Comparison of ENCODE assay signal across 1 cellular context in the genomic region with DNA sequence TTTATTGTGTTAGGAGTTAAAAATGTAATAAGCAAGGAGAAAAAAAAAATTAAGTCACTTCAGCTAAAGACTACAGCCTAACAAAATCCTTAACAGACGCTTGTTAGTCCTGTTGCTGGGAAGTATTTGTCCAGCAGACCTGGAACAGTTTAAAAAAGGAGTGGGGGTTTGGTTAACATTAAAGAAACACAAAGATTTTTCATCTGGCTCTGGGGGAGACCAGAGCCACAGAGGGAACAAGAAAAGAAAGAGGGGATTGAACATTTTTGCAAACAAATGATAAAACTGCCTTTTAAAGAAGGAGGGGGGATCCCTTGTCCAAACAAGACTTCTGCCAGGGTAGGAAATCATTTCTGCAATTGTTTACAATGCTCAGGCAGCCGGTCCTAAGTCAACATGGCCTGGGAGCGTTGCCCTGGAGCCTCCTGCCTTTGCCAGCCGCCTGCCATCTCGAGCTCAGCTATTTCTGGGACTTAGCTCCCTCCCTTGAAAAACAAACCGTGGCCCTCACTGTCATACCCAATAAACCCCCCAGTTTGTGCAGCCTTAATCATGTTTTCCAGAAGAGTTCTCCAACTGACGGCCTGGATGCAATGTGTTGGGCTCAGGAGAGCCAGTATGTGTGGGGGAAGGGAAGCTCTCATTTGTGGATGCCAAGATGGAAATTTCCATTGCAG.
TF ChIP-seq lines count a peak whose summit lies in the region.

No MANE protein-coding gene starts in this region.

TF ChIP-seq in HepG2, 621 proteins besides CTCF, POLR2A, EP300 and RAD21 (continued from another document and continues in another):
- TF ChIP-seq, protein P1, sequence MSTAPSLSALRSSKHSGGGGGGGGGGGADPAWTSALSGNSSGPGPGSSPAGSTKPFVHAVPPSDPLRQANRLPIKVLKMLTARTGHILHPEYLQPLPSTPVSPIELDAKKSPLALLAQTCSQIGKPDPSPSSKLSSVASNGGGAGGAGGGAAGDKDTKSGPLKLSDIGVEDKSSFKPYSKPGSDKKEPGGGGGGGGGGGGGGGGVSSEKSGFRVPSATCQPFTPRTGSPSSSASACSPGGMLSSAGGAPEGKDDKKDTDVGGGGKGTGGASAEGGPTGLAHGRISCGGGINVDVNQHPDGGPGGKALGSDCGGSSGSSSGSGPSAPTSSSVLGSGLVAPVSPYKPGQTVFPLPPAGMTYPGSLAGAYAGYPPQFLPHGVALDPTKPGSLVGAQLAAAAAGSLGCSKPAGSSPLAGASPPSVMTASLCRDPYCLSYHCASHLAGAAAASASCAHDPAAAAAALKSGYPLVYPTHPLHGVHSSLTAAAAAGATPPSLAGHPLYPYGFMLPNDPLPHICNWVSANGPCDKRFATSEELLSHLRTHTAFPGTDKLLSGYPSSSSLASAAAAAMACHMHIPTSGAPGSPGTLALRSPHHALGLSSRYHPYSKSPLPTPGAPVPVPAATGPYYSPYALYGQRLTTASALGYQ (CRISPR knock-in tag; IDR thresholded peaks at IDR 0.05), result peak; percentile 90
- TF ChIP-seq ZNF557 (CRISPR knock-in tag; IDR thresholded peaks at IDR 0.05) (0 out of 2 replicates have a peak, but pooled peaks have one; percentile 21), SP5 (CRISPR knock-in tag; IDR thresholded peaks at IDR 0.05; ENCODE audit: borderline replicate concordance, low read depth) (peak; percentile 84), ZNF556 (CRISPR knock-in tag; IDR thresholded peaks at IDR 0.05; ENCODE audit: borderline replicate concordance) (peak; percentile 23; the same call in 1 of the 2 replicates), HCFC1 (IDR thresholded peaks at IDR 0.05; ENCODE audit: low read depth, low read length) (no peak), HDAC6 (IDR thresholded peaks at IDR 0.05; ENCODE audit: low read depth, low read length) (no peak), NONO (IDR thresholded peaks at IDR 0.05) (no peak), NONO (CRISPR knock-in tag; conservative IDR thresholded peaks at IDR 0.05) (peak; percentile 81), TCF12 (IDR thresholded peaks at IDR 0.05) (no peak), TCF12 (CRISPR knock-in tag; IDR thresholded peaks at IDR 0.05) (0 out of 2 replicates have a peak, but pooled peaks have one; percentile 76), KAT7 (CRISPR knock-in tag; IDR thresholded peaks at IDR 0.05; ENCODE audit: borderline replicate concordance) (peak; percentile 57; the same call in 1 of the 2 replicates), ONECUT2 (CRISPR knock-in tag; IDR thresholded peaks at IDR 0.05) (peak; percentile 15; the same call in 1 of the 2 replicates), SMAD1 (CRISPR knock-in tag; IDR thresholded peaks at IDR 0.05; ENCODE audit: borderline replicate concordance, low read depth) (no peak), STAG1 (CRISPR knock-in tag; IDR thresholded peaks at IDR 0.05) (peak; percentile 28), ZNF790 (CRISPR knock-in tag; IDR thresholded peaks at IDR 0.05; ENCODE audit: borderline replicate concordance) (no peak), ZBTB38 (CRISPR knock-in tag; IDR thresholded peaks at IDR 0.05) (peak; percentile 61; the same call in 1 of the 2 replicates), ZBTB7B (CRISPR knock-in tag; IDR thresholded peaks at IDR 0.05) (peak; percentile 98), ZNF331 (CRISPR knock-in tag; IDR thresholded peaks at IDR 0.05) (peak; percentile 66), ZMAT3 (CRISPR knock-in tag; conservative IDR thresholded peaks at IDR 0.05) (peak; percentile 94), PAF1 (CRISPR knock-in tag; IDR thresholded peaks at IDR 0.05) (no peak), ZNF501 (CRISPR knock-in tag; IDR thresholded peaks at IDR 0.05) (peak; percentile 39; the same call in 1 of the 2 replicates), KLF11 (CRISPR knock-in tag; IDR thresholded peaks at IDR 0.05) (no peak), SRF (IDR thresholded peaks at IDR 0.05; ENCODE audit: low read depth, low read length) (0 out of 2 replicates have a peak, but pooled peaks have one; percentile 13), ZNF605 (CRISPR knock-in tag; IDR thresholded peaks at IDR 0.05) (peak; percentile 51; the same call in 1 of the 2 replicates), ARHGAP35 (CRISPR knock-in tag; IDR thresholded peaks at IDR 0.05; ENCODE audit: borderline replicate concordance) (no peak)
- TF ChIP-seq, protein P2, sequence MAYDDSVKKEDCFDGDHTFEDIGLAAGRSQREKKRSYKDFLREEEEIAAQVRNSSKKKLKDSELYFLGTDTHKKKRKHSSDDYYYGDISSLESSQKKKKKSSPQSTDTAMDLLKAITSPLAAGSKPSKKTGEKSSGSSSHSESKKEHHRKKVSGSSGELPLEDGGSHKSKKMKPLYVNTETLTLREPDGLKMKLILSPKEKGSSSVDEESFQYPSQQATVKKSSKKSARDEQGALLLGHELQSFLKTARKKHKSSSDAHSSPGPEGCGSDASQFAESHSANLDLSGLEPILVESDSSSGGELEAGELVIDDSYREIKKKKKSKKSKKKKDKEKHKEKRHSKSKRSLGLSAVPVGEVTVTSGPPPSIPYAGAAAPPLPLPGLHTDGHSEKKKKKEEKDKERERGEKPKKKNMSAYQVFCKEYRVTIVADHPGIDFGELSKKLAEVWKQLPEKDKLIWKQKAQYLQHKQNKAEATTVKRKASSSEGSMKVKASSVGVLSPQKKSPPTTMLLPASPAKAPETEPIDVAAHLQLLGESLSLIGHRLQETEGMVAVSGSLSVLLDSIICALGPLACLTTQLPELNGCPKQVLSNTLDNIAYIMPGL (CRISPR knock-in tag; IDR thresholded peaks at IDR 0.05; ENCODE audit: borderline replicate concordance in 1 of 2, low read depth in 1 of 2), result no peak
- TF ChIP-seq, protein P3, sequence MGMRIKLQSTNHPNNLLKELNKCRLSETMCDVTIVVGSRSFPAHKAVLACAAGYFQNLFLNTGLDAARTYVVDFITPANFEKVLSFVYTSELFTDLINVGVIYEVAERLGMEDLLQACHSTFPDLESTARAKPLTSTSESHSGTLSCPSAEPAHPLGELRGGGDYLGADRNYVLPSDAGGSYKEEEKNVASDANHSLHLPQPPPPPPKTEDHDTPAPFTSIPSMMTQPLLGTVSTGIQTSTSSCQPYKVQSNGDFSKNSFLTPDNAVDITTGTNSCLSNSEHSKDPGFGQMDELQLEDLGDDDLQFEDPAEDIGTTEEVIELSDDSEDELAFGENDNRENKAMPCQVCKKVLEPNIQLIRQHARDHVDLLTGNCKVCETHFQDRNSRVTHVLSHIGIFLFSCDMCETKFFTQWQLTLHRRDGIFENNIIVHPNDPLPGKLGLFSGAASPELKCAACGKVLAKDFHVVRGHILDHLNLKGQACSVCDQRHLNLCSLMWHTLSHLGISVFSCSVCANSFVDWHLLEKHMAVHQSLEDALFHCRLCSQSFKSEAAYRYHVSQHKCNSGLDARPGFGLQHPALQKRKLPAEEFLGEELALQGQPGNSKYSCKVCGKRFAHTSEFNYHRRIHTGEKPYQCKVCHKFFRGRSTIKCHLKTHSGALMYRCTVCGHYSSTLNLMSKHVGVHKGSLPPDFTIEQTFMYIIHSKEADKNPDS (CRISPR knock-in tag; IDR thresholded peaks at IDR 0.05), result peak; percentile 53; the same call in 1 of the 2 replicates
- TF ChIP-seq, protein P4, sequence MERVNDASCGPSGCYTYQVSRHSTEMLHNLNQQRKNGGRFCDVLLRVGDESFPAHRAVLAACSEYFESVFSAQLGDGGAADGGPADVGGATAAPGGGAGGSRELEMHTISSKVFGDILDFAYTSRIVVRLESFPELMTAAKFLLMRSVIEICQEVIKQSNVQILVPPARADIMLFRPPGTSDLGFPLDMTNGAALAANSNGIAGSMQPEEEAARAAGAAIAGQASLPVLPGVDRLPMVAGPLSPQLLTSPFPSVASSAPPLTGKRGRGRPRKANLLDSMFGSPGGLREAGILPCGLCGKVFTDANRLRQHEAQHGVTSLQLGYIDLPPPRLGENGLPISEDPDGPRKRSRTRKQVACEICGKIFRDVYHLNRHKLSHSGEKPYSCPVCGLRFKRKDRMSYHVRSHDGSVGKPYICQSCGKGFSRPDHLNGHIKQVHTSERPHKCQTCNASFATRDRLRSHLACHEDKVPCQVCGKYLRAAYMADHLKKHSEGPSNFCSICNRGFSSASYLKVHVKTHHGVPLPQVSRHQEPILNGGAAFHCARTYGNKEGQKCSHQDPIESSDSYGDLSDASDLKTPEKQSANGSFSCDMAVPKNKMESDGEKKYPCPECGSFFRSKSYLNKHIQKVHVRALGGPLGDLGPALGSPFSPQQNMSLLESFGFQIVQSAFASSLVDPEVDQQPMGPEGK (CRISPR knock-in tag; IDR thresholded peaks at IDR 0.05), result peak; percentile 98
- TF ChIP-seq, protein P5, sequence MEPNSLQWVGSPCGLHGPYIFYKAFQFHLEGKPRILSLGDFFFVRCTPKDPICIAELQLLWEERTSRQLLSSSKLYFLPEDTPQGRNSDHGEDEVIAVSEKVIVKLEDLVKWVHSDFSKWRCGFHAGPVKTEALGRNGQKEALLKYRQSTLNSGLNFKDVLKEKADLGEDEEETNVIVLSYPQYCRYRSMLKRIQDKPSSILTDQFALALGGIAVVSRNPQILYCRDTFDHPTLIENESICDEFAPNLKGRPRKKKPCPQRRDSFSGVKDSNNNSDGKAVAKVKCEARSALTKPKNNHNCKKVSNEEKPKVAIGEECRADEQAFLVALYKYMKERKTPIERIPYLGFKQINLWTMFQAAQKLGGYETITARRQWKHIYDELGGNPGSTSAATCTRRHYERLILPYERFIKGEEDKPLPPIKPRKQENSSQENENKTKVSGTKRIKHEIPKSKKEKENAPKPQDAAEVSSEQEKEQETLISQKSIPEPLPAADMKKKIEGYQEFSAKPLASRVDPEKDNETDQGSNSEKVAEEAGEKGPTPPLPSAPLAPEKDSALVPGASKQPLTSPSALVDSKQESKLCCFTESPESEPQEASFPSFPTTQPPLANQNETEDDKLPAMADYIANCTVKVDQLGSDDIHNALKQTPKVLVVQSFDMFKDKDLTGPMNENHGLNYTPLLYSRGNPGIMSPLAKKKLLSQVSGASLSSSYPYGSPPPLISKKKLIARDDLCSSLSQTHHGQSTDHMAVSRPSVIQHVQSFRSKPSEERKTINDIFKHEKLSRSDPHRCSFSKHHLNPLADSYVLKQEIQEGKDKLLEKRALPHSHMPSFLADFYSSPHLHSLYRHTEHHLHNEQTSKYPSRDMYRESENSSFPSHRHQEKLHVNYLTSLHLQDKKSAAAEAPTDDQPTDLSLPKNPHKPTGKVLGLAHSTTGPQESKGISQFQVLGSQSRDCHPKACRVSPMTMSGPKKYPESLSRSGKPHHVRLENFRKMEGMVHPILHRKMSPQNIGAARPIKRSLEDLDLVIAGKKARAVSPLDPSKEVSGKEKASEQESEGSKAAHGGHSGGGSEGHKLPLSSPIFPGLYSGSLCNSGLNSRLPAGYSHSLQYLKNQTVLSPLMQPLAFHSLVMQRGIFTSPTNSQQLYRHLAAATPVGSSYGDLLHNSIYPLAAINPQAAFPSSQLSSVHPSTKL (CRISPR knock-in tag; IDR thresholded peaks at IDR 0.05), result peak; percentile 95
- TF ChIP-seq, protein P6, sequence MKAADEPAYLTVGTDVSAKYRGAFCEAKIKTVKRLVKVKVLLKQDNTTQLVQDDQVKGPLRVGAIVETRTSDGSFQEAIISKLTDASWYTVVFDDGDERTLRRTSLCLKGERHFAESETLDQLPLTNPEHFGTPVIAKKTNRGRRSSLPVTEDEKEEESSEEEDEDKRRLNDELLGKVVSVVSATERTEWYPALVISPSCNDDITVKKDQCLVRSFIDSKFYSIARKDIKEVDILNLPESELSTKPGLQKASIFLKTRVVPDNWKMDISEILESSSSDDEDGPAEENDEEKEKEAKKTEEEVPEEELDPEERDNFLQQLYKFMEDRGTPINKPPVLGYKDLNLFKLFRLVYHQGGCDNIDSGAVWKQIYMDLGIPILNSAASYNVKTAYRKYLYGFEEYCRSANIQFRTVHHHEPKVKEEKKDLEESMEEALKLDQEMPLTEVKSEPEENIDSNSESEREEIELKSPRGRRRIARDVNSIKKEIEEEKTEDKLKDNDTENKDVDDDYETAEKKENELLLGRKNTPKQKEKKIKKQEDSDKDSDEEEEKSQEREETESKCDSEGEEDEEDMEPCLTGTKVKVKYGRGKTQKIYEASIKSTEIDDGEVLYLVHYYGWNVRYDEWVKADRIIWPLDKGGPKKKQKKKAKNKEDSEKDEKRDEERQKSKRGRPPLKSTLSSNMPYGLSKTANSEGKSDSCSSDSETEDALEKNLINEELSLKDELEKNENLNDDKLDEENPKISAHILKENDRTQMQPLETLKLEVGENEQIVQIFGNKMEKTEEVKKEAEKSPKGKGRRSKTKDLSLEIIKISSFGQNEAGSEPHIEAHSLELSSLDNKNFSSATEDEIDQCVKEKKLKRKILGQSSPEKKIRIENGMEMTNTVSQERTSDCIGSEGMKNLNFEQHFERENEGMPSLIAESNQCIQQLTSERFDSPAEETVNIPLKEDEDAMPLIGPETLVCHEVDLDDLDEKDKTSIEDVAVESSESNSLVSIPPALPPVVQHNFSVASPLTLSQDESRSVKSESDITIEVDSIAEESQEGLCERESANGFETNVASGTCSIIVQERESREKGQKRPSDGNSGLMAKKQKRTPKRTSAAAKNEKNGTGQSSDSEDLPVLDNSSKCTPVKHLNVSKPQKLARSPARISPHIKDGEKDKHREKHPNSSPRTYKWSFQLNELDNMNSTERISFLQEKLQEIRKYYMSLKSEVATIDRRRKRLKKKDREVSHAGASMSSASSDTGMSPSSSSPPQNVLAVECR (CRISPR knock-in tag; IDR thresholded peaks at IDR 0.05; ENCODE audit: borderline replicate concordance), result peak; percentile 53; the same call in 1 of the 2 replicates
- TF ChIP-seq, protein P7, sequence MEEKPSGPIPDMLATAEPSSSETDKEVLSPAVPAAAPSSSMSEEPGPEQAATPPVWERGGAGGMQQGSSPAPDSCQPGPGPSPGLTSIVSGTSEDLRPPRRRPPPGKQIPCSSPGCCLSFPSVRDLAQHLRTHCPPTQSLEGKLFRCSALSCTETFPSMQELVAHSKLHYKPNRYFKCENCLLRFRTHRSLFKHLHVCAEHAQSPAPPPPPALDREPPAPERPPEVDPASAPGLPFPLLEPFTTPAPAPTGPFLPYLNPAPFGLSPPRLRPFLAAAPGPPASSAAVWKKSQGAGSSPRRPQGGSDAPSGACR (CRISPR knock-in tag; IDR thresholded peaks at IDR 0.05), result peak; percentile 43; the same call in 1 of the 2 replicates
- TF ChIP-seq, protein P8, sequence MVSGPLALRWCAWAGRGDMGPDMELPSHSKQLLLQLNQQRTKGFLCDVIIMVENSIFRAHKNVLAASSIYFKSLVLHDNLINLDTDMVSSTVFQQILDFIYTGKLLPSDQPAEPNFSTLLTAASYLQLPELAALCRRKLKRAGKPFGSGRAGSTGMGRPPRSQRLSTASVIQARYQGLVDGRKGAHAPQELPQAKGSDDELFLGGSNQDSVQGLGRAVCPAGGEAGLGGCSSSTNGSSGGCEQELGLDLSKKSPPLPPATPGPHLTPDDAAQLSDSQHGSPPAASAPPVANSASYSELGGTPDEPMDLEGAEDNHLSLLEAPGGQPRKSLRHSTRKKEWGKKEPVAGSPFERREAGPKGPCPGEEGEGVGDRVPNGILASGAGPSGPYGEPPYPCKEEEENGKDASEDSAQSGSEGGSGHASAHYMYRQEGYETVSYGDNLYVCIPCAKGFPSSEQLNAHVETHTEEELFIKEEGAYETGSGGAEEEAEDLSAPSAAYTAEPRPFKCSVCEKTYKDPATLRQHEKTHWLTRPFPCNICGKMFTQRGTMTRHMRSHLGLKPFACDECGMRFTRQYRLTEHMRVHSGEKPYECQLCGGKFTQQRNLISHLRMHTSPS (CRISPR knock-in tag; IDR thresholded peaks at IDR 0.05; ENCODE audit: low read depth), result peak; percentile 97
- TF ChIP-seq, protein P9, sequence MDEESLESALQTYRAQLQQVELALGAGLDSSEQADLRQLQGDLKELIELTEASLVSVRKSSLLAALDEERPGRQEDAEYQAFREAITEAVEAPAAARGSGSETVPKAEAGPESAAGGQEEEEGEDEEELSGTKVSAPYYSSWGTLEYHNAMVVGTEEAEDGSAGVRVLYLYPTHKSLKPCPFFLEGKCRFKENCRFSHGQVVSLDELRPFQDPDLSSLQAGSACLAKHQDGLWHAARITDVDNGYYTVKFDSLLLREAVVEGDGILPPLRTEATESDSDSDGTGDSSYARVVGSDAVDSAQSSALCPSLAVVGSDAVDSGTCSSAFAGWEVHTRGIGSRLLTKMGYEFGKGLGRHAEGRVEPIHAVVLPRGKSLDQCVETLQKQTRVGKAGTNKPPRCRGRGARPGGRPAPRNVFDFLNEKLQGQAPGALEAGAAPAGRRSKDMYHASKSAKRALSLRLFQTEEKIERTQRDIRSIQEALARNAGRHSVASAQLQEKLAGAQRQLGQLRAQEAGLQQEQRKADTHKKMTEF (CRISPR knock-in tag; IDR thresholded peaks at IDR 0.05), result peak; percentile 94
